In genomic region chr10:100979821-100980272, GRCh38 we compare ENCODE assay signal across 16 cellular contexts. TPM values are rescaled to one million over a fixed set of nuclear protein-coding genes. Genes with fewer than 3 reads are reported as not detected.
DNase-seq lines count a peak whose midpoint lies in the region; ATAC-seq and TF ChIP-seq lines count a peak whose summit lies in the region.
"Had no signal": no experiment of that assay in that cellular context is flagged by ENCODE, and none has a peak within 500 bp of the region (broad histone marks: within the 10 kb centered on the region; RNA-seq: fewer than 3 reads in every experiment).

No MANE protein-coding gene starts in this region.

- no peak overlapping the region for H3K9ac ChIP-seq in endodermal cell (ENCODE audit: extremely low read depth, low read length, poor library complexity, severe bottlenecking)

- 95 to 100% methylated on average over 15 to 16 of the region's 16 CpGs for WGBS in endodermal cell (ENCODE audit: insufficient coverage in 1 of 2, insufficient read length in 1 of 2), 2 experiments

- no peak overlapping the region for H3K4me3 Mint-ChIP-seq in endodermal cell
- H3K4me3 Mint-ChIP-seq in type B pancreatic cell: no peak overlapping the region

- no peak for TF ChIP-seq CTCF in endodermal cell (conservative IDR thresholded peaks at IDR 0.05)
- no peak for TF ChIP-seq CTCF in type B pancreatic cell (conservative IDR thresholded peaks at IDR 0.05)
- no peak for TF ChIP-seq CTCF in GM20000 (IDR thresholded peaks at IDR 0.05; ENCODE audit: extremely low read depth, missing control alignments)

- H3K27me3 Mint-ChIP-seq in endodermal cell (ENCODE audit: insufficient read depth): no peaks in the 10 kb centered on the region
- H3K27me3 Mint-ChIP-seq in type B pancreatic cell: no peaks in the 10 kb centered on the region

- no peak for ATAC-seq in HG02798 (IDR thresholded peaks at IDR 0.05; ENCODE audit: poor library complexity, unreplicated experiment)
- ATAC-seq: Panc1 had no signal

- intact Hi-C loops in posterior vena cava (cut with DNase I): no loop called here

- H3K27ac Mint-ChIP-seq in endodermal cell (no peak overlapping the region), type B pancreatic cell (no peak overlapping the region)

- DNase-seq in activated CD8-positive, alpha-beta memory T cell treated with anti-CD3 and anti-CD28 coated beads, Interleukin-2, amount 50 U/mL, for 48 hours: peak; percentile 35
- DNase-seq in activated CD8-positive, alpha-beta memory T cell treated with anti-CD3 and anti-CD28 coated beads, Interleukin-2, amount 50 U/mL, for 4 hours: no peak
- DNase-seq in endodermal cell: peak; percentile 24
- DNase-seq in posterior vena cava (ENCODE audit: low spot score): peak; percentile 74
- DNase-seq in type B pancreatic cell (ENCODE audit: extremely low spot score, unreplicated experiment): peak; percentile 64
- no peak for DNase-seq in GM20000 (ENCODE audit: low spot score)
- DNase-seq in NCI-H2081 treated with DMSO at 0.1 percent for 48 hours (lab: John Stamatoyannopoulos, UW): no peak
- DNase-seq: 8988T, DMS79 treated with DMSO at 0.1 percent for 48 hours, MM.1S, NCI-H1092 treated with DMSO at 0.1 percent for 48 hours, NCI-H146, NCI-H2029 treated with DMSO at 0.1 percent for 48 hours, NCI-H446 treated with DMSO at 0.1 percent for 48 hours had no signal

- no peaks in the 10 kb centered on the region for H3K27me3 ChIP-seq in endodermal cell (ENCODE audit: control insufficient read depth, insufficient read depth, low read length, poor library complexity, severe bottlenecking)

- H3K9me3 Mint-ChIP-seq in endodermal cell: no peaks in the 10 kb centered on the region
- no peaks in the 10 kb centered on the region for H3K9me3 Mint-ChIP-seq in type B pancreatic cell

- H3K36me3 Mint-ChIP-seq in endodermal cell (ENCODE audit: low read depth) (peaks cover 46% of the 10 kb centered on the region), type B pancreatic cell (peaks cover 4% of the 10 kb centered on the region)

- no peaks in the 10 kb centered on the region for H3K4me1 Mint-ChIP-seq in endodermal cell
- peaks cover 7% of the 10 kb centered on the region for H3K4me1 Mint-ChIP-seq in type B pancreatic cell (ENCODE audit: unreplicated experiment)

- H3K4me1 ChIP-seq in endodermal cell (ENCODE audit: control insufficient read depth, insufficient read depth, low read length): no peaks in the 10 kb centered on the region

- H3K27ac ChIP-seq in endodermal cell (ENCODE audit: low read depth, low read length): no peak overlapping the region

- no peak overlapping the region for H3K4me3 ChIP-seq in endodermal cell (ENCODE audit: low read length)

- peaks cover 27% of the 10 kb centered on the region for H3K36me3 ChIP-seq in endodermal cell (ENCODE audit: control insufficient read depth, insufficient read depth, low read length)

- H3K9me3 ChIP-seq in endodermal cell (ENCODE audit: control insufficient read depth, low read length): no peaks in the 10 kb centered on the region

RNA-seq across cellular contexts. Expression of gene MRPL43, which starts 7.5 kb away (rescaled TPM):
- total RNA-seq in endodermal cell (10 to 100 TPM; 68.9 to 72.8 TPM), posterior vena cava (10 to 100 TPM; 48.6 to 53.9 TPM), type B pancreatic cell (ENCODE audit: low replicate concordance) (69.7 and 74.2 TPM in 2 replicates)
- polyA plus RNA-seq in endodermal cell (2013, experiment 1 of 2): 85.0 TPM
- 76.2 TPM for polyA plus RNA-seq in endodermal cell (2013, experiment 2 of 2)

RNA-seq across cellular contexts. Expression of gene TWNK, which starts 7.5 kb away (rescaled TPM):
- total RNA-seq in endodermal cell (10 to 100 TPM; 11.2 to 15.1 TPM), posterior vena cava (1 to 10 TPM; 5.2 to 5.6 TPM), type B pancreatic cell (ENCODE audit: low replicate concordance) (11.3 and 19.2 TPM in 2 replicates)
- 13.7 TPM for polyA plus RNA-seq in endodermal cell (2013, experiment 1 of 2)
- 11.1 TPM for polyA plus RNA-seq in endodermal cell (2013, experiment 2 of 2)

RNA-seq across cellular contexts. Expression of gene SEMA4G, which starts 10.5 kb away (rescaled TPM):
- 10 to 100 TPM; 20.1 to 36.6 TPM for total RNA-seq in endodermal cell
- polyA plus RNA-seq in endodermal cell (2013, experiment 1 of 2): 17.0 TPM
- 13.1 TPM for polyA plus RNA-seq in endodermal cell (2013, experiment 2 of 2)
- 1 to 10 TPM; 1.1 to 1.6 TPM for total RNA-seq in posterior vena cava
- total RNA-seq in type B pancreatic cell (ENCODE audit: low replicate concordance): 28.0 and 46.0 TPM in 2 replicates

RNA-seq across cellular contexts. Expression of gene LZTS2, which starts 19.8 kb away (rescaled TPM):
- total RNA-seq in endodermal cell (10 to 100 TPM; 76.8 to 85.9 TPM), posterior vena cava (10 to 100 TPM; 71.4 to 91.3 TPM), type B pancreatic cell (ENCODE audit: low replicate concordance) (50.2 and 86.6 TPM in 2 replicates)
- polyA plus RNA-seq in endodermal cell (2013, experiment 1 of 2): 81.0 TPM
- 75.3 TPM for polyA plus RNA-seq in endodermal cell (2013, experiment 2 of 2)

RNA-seq across cellular contexts. Expression of gene PDZD7, which starts 51.1 kb away (rescaled TPM):
- total RNA-seq in endodermal cell: 1 to 10 TPM in 1 of 2 donors, under 1 TPM in 1; 0.49 to 1.1 TPM
- polyA plus RNA-seq in endodermal cell (2013, experiment 1 of 2): 0.53 TPM
- polyA plus RNA-seq in endodermal cell (2013, experiment 2 of 2): 0.50 TPM
- total RNA-seq in posterior vena cava: under 1 TPM; 0.48 to 0.83 TPM
- total RNA-seq in type B pancreatic cell (ENCODE audit: low replicate concordance): 1.4 and 2.0 TPM in 2 replicates

Comparison
In these comparisons a context has a peak if more than half of its experiments do, and no peak if none do; other contexts are left out.
1. DNase-seq: peak in activated CD8-positive, alpha-beta memory T cell treated with anti-CD3 and anti-CD28 coated beads, Interleukin-2, amount 50 U/mL, for 48 hours (single experiment), endodermal cell (single experiment), posterior vena cava (single experiment) and type B pancreatic cell (single experiment); none in activated CD8-positive, alpha-beta memory T cell treated with anti-CD3 and anti-CD28 coated beads, Interleukin-2, amount 50 U/mL, for 4 hours (single experiment), GM20000 (single experiment) and NCI-H2081 treated with DMSO at 0.1 percent for 48 hours (single experiment).
2. RNA of gene SEMA4G, which starts 10.5 kb away (total RNA-seq): 28.0 to 46.0 TPM in type B pancreatic cell and 20.1 to 36.6 TPM in endodermal cell; 1.1 to 1.6 TPM in posterior vena cava; every median in the first group is over 4 times any median in the second.